9 cellular contexts compared by ENCODE assay signal in genomic region chr3:171763392-171763791, GRCh38. TPM values are rescaled to one million over a fixed set of nuclear protein-coding genes. Genes with fewer than 3 reads are reported as not detected.
"Had no signal": no experiment of that assay in that cellular context is flagged by ENCODE, and none has a peak within 500 bp of the region (broad histone marks: within the 10 kb centered on the region; RNA-seq: fewer than 3 reads in every experiment).

No MANE protein-coding gene starts in this region.

- H3K4me3 ChIP-seq: GM12878 had no signal

- ATAC-seq: GM12878 had no signal

- FAIRE-seq: G401.6, GM12878, GM12891, GM12892, GM18507, GM19239 had no signal

- DNase-seq: GDM1, GF-D8 had no signal

RNA-seq across cellular contexts. Expression of gene PLD1, which starts 46.9 kb away (rescaled TPM):
- total RNA-seq: G401 had no signal
